Comparison of ENCODE assay signal across 19 cellular contexts in genomic region chr1:162485236-162485635, GRCh38.
DNase-seq lines count a peak whose midpoint lies in the region; ATAC-seq and TF ChIP-seq lines count a peak whose summit lies in the region.
"Had no signal": no experiment of that assay in that cellular context is flagged by ENCODE, and none has a peak within 500 bp of the region (broad histone marks: within the 10 kb centered on the region; RNA-seq: fewer than 3 reads in every experiment).

No MANE protein-coding gene starts in this region.

- no peak overlapping the region for H3K9ac ChIP-seq in adipocyte (ENCODE audit: low read length)

- peaks cover 4% of the 10 kb centered on the region for H3K9me3 ChIP-seq in adipocyte (ENCODE audit: control insufficient read depth, low read length)
- H3K9me3 ChIP-seq: SJSA1 had no signal

- no peak for ATAC-seq in GM19397 (IDR thresholded peaks at IDR 0.05; ENCODE audit: unreplicated experiment)
- ATAC-seq in SK-N-SH treated with all-trans-retinoic acid at 6 μM for 48 hours, result no peak
- no peak for ATAC-seq in GM19463 (IDR thresholded peaks at IDR 0.05; ENCODE audit: unreplicated experiment)
- ATAC-seq: GM23338 had no signal

- peak overlapping the region; percentile 28 for H3K4me3 ChIP-seq in adipocyte (ENCODE audit: low read length)
- H3K4me3 ChIP-seq in fibroblast of mammary gland (ENCODE audit: control insufficient read depth, low read depth, low read length), result no peak overlapping the region
- H3K4me3 ChIP-seq: GM23338, SJSA1 had no signal

- DNase-seq in AG08395 (ENCODE audit: low spot score), result peak; percentile 25
- DNase-seq in GM03348 (ENCODE audit: low spot score), result peak; percentile 64
- DNase-seq in adipocyte (ENCODE audit: low read depth), result peak; percentile 49
- peak; percentile 34 for DNase-seq in fibroblast of mammary gland (ENCODE audit: low read depth)
- no peak for DNase-seq in activated gamma-delta T cell (lab: John Stamatoyannopoulos, UW)
- DNase-seq: 8988T, DMS153, KBM-7, NCI-H1436, NCI-H2029, NCI-H2171 treated with DMSO at 0.1 percent for 48 hours, NCI-H446 treated with DMSO at 0.1 percent for 48 hours, NCI-H748 treated with DMSO at 0.1 percent for 48 hours, OCI-M1 had no signal

- peaks cover 11% of the 10 kb centered on the region for H3K4me1 ChIP-seq in adipocyte (ENCODE audit: control insufficient read depth, insufficient read depth, low read length)
- H3K4me1 ChIP-seq: SJSA1 had no signal

- TF ChIP-seq CTCF in fibroblast of mammary gland (conservative IDR thresholded peaks at IDR 0.05; ENCODE audit: control insufficient read depth, insufficient read depth, low read depth, low read length), result no peak

- no peaks in the 10 kb centered on the region for H3K27me3 ChIP-seq in adipocyte (replicated peaks; ENCODE audit: control insufficient read depth, insufficient read depth, low read length)
- H3K27me3 ChIP-seq: SJSA1 had no signal

- H3K36me3 ChIP-seq in adipocyte (ENCODE audit: control insufficient read depth, insufficient read depth, low read length, severe bottlenecking), result no peaks in the 10 kb centered on the region
- H3K36me3 ChIP-seq: SJSA1 had no signal

TF ChIP-seq in SK-N-SH treated with all-trans-retinoic acid at 6 μM for 48 hours, 23 proteins besides CTCF, POLR2A, EP300 and RAD21:
- TF ChIP-seq ZNF8 (CRISPR knock-in tag; IDR thresholded peaks at IDR 0.05) (no peak), RARB (CRISPR knock-in tag; IDR thresholded peaks at IDR 0.05) (no peak), GLIS3 (CRISPR knock-in tag; IDR thresholded peaks at IDR 0.05) (no peak), ZFP30 (CRISPR knock-in tag; IDR thresholded peaks at IDR 0.05) (no peak), PATZ1 (CRISPR knock-in tag; IDR thresholded peaks at IDR 0.05; ENCODE audit: borderline replicate concordance) (no peak), BACH2 (CRISPR knock-in tag; IDR thresholded peaks at IDR 0.05; ENCODE audit: borderline replicate concordance) (no peak), ESRRG (CRISPR knock-in tag; IDR thresholded peaks at IDR 0.05) (no peak), CREB5 (CRISPR knock-in tag; IDR thresholded peaks at IDR 0.05; ENCODE audit: low read depth) (no peak), OSR1 (CRISPR knock-in tag; IDR thresholded peaks at IDR 0.05) (no peak), ISL1 (CRISPR knock-in tag; IDR thresholded peaks at IDR 0.05) (no peak), ZNF70 (CRISPR knock-in tag; IDR thresholded peaks at IDR 0.05) (no peak), TCF4 (CRISPR knock-in tag; IDR thresholded peaks at IDR 0.05; ENCODE audit: borderline replicate concordance) (no peak), POU6F1 (CRISPR knock-in tag; IDR thresholded peaks at IDR 0.05; ENCODE audit: borderline replicate concordance, low read depth) (no peak)
